8 cellular contexts compared by ENCODE assay signal in genomic region chr19:13117176-13117771, GRCh38. TPM values are rescaled to one million over a fixed set of nuclear protein-coding genes. Genes with fewer than 3 reads are reported as not detected.
A peak's percentile ranks its signal among the peaks of the same experiment; 100 is the strongest.
DNase-seq lines count a peak whose midpoint lies in the region; ATAC-seq and TF ChIP-seq lines count a peak whose summit lies in the region.

No MANE protein-coding gene starts in this region.

- TF ChIP-seq POLR2A in sigmoid colon (IDR thresholded peaks at IDR 0.05) = no peak

- peak overlapping the region; percentile 91 to 99 (median 96) for H3K4me3 ChIP-seq in sigmoid colon

- no peaks in the 10 kb centered on the region for H3K4me1 ChIP-seq in foreskin keratinocyte
- peaks cover 0 to 49% (median 43%) of the 10 kb centered on the region in 4 donors for H3K4me1 ChIP-seq in sigmoid colon

- H3K36me3 Mint-ChIP-seq in T-helper 2 cell treated with Interferon-gamma antibody and Interleukin-4, amounts not matched to agents 5 μg/mL and 100 μg/mL, for 36 hours (ENCODE audit: low read depth) = peaks cover 22% of the 10 kb centered on the region

- peak overlapping the region; percentile 96 for H3K4me3 Mint-ChIP-seq in T-helper 2 cell treated with Interferon-gamma antibody and Interleukin-4, amounts not matched to agents 5 μg/mL and 100 μg/mL, for 36 hours

- no peak for TF ChIP-seq CTCF in foreskin keratinocyte (conservative IDR thresholded peaks at IDR 0.05)
- TF ChIP-seq CTCF in sigmoid colon (IDR thresholded peaks at IDR 0.05) = no peak

- peak overlapping the region; percentile 10 for H3K27ac ChIP-seq in foreskin keratinocyte
- peak overlapping the region; percentile 72 to 83 (median 76) for H3K27ac ChIP-seq in sigmoid colon

- 3 to 10% methylated on average over 20 of the region's 20 CpGs for WGBS in sigmoid colon, 2 donors

- no peak for TF ChIP-seq EP300 in sigmoid colon (IDR thresholded peaks at IDR 0.05)

- intact Hi-C loops in sigmoid colon (cut with DNase I) = loop anchor here (5.0 kb wide), 2 partner anchors 35 to 145 kb away; partner anchors contain the start of genes IER2 and STX10

- H3K4me1 Mint-ChIP-seq in T-helper 2 cell treated with Interferon-gamma antibody and Interleukin-4, amounts not matched to agents 5 μg/mL and 100 μg/mL, for 36 hours (ENCODE audit: low read depth) = peaks cover 26% of the 10 kb centered on the region

- no peaks in the 10 kb centered on the region for H3K9me3 Mint-ChIP-seq in T-helper 2 cell treated with Interferon-gamma antibody and Interleukin-4, amounts not matched to agents 5 μg/mL and 100 μg/mL, for 36 hours

- peaks cover 0 to 30% (median 9%) of the 10 kb centered on the region in 4 donors for H3K36me3 ChIP-seq in sigmoid colon

- ATAC-seq in foreskin keratinocyte (no peak), HG03025 (IDR thresholded peaks at IDR 0.05; ENCODE audit: low FRiP score, unreplicated experiment) (no peak)

- H3K27me3 ChIP-seq in foreskin keratinocyte = no peaks in the 10 kb centered on the region
- H3K27me3 ChIP-seq in sigmoid colon = no peaks in the 10 kb centered on the region

- no peaks in the 10 kb centered on the region for H3K9me3 ChIP-seq in sigmoid colon

- peak overlapping the region; percentile 97 for H3K27ac Mint-ChIP-seq in T-helper 2 cell treated with Interferon-gamma antibody and Interleukin-4, amounts not matched to agents 5 μg/mL and 100 μg/mL, for 36 hours

- no peaks in the 10 kb centered on the region for H3K27me3 Mint-ChIP-seq in T-helper 2 cell treated with Interferon-gamma antibody and Interleukin-4, amounts not matched to agents 5 μg/mL and 100 μg/mL, for 36 hours (ENCODE audit: low read depth)

- peak; percentile 29 for DNase-seq in NOMO-1 treated with DMSO at 0.1 percent for 48 hours (lab: John Stamatoyannopoulos, UW; ENCODE audit: unreplicated experiment)
- no peak for DNase-seq in NOMO-1 treated with dmso at 0.1 percent for 144 hours (lab: John Stamatoyannopoulos, UW; ENCODE audit: unreplicated experiment)
- DNase-seq in T-helper 2 cell treated with Interferon-gamma antibody and Interleukin-4, amounts not matched to agents 5 μg/mL and 100 μg/mL, for 36 hours (ENCODE audit: low spot score) = no peak
- no peak for DNase-seq in foreskin keratinocyte
- DNase-seq in sigmoid colon = no peak
- no peak for DNase-seq in SW 1271 (lab: John Stamatoyannopoulos, UW)
- DNase-seq in activated CD4-positive, CD25-positive, alpha-beta regulatory T cell treated with anti-CD3 and anti-CD28 coated beads, Interleukin-2, amount 50 U/mL, for 72 hours = no peak

RNA-seq across cellular contexts. Expression of gene TRMT1, which starts 0.7 kb away (rescaled TPM):
- 35.7 and 37.7 TPM in 2 replicates for total RNA-seq in foreskin keratinocyte
- polyA plus RNA-seq in foreskin keratinocyte = 43.4 and 44.8 TPM in 2 replicates
- 10 to 100 TPM; 17.4 to 25.8 (median 21.9) TPM for total RNA-seq in sigmoid colon
- 10 to 100 TPM in 2 of 3 donors, 1 to 10 TPM in 1; 6.7 to 48.6 (median 10.2) TPM for polyA plus RNA-seq in sigmoid colon

RNA-seq across cellular contexts. Expression of gene NACC1, which starts 0.8 kb away (rescaled TPM):
- total RNA-seq in foreskin keratinocyte (71.7 and 72.6 TPM in 2 replicates), sigmoid colon (10 to 100 TPM in 3 of 4 donors, 1 to 10 TPM in 1; 8.1 to 20.5 (median 17.3) TPM)
- polyA plus RNA-seq in foreskin keratinocyte (32.9 and 36.7 TPM in 2 replicates), sigmoid colon (10 to 100 TPM; 15.0 to 67.2 (median 26.4) TPM)

RNA-seq across cellular contexts. Expression of gene LYL1, which starts 14.6 kb away (rescaled TPM):
- total RNA-seq in foreskin keratinocyte = 1.9 and 2.1 TPM in 2 replicates
- polyA plus RNA-seq in foreskin keratinocyte = 1.6 and 2.7 TPM in 2 replicates
- 10 to 100 TPM; 13.0 to 17.8 (median 15.2) TPM for total RNA-seq in sigmoid colon
- polyA plus RNA-seq in sigmoid colon = 10 to 100 TPM in 1 of 3 donors, 1 to 10 TPM in 2; 3.0 to 18.4 (median 3.7) TPM

RNA-seq across cellular contexts. Expression of gene STX10, which starts 32.9 kb away (rescaled TPM):
- total RNA-seq in foreskin keratinocyte (66.7 and 69.4 TPM in 2 replicates), sigmoid colon (10 to 100 TPM; 65.3 to 87.0 (median 76.8) TPM)
- polyA plus RNA-seq in foreskin keratinocyte (95.3 and 97.5 TPM in 2 replicates), sigmoid colon (100 to 1,000 TPM in 1 of 3 donors, 10 to 100 TPM in 2; 63.1 to 127 (median 64.0) TPM)

RNA-seq across cellular contexts. Expression of gene IER2, which starts 32.9 kb away (rescaled TPM):
- total RNA-seq in foreskin keratinocyte (48.2 and 51.8 TPM in 2 replicates), sigmoid colon (100 to 1,000 TPM in 2 of 4 donors, 10 to 100 TPM in 2; 30.3 to 215 (median 85.6) TPM)
- polyA plus RNA-seq in foreskin keratinocyte (72.2 and 90.4 TPM in 2 replicates), sigmoid colon (100 to 1,000 TPM in 2 of 3 donors, 10 to 100 TPM in 1; 62.9 to 163 (median 138) TPM)
